Comparison of ENCODE assay signal across 39 cellular contexts in genomic region chr10:23910296-23910695, GRCh38.
"Had no signal": no experiment of that assay in that cellular context is flagged by ENCODE, and none has a peak within 500 bp of the region (broad histone marks: within the 10 kb centered on the region; RNA-seq: fewer than 3 reads in every experiment).

No MANE protein-coding gene starts in this region.

- H3K27me3 Mint-ChIP-seq: activated naive CD4-positive, alpha-beta T cell treated with anti-CD3 and anti-CD28 coated beads, Interleukin-2, amount 10 ng/mL, durations not matched to agents 7 days and 5 days; activated naive CD8-positive, alpha-beta T cell; activated naive CD8-positive, alpha-beta T cell treated with anti-CD3 and anti-CD28 coated beads, Interleukin-2, amount 10 ng/mL, durations not matched to agents 7 days and 5 days; activated naive CD8-positive, alpha-beta T cell treated with anti-CD3 and anti-CD28 coated beads, Interleukin-2, amount 50 U/mL, for 24 hours; activated T-cell treated with anti-CD3 and anti-CD28 coated beads, Interleukin-2, amount 50 U/mL, for 24 hours; central memory CD8-positive, alpha-beta T cell had no signal

- H3K9me3 Mint-ChIP-seq: activated naive CD4-positive, alpha-beta T cell treated with anti-CD3 and anti-CD28 coated beads for 36 hours; activated naive CD4-positive, alpha-beta T cell treated with anti-CD3 and anti-CD28 coated beads, Interleukin-2, amount 10 ng/mL, durations not matched to agents 7 days and 5 days; activated T-cell treated with anti-CD3 and anti-CD28 coated beads, Interleukin-2, amount 50 U/mL, for 24 hours; activated T-cell treated with anti-CD3 and anti-CD28 coated beads, Interleukin-2, amount 50 U/mL, for 4 hours had no signal

- H3K27ac Mint-ChIP-seq: activated naive CD4-positive, alpha-beta T cell treated with anti-CD3 and anti-CD28 coated beads for 36 hours; activated naive CD4-positive, alpha-beta T cell treated with anti-CD3 and anti-CD28 coated beads, Interleukin-2, amount 10 ng/mL, durations not matched to agents 7 days and 5 days; activated naive CD4-positive, alpha-beta T cell treated with anti-CD3 and anti-CD28 coated beads, Interleukin-2, amount 50 U/mL, for 24 hours; activated naive CD4-positive, alpha-beta T cell treated with anti-CD3 and anti-CD28 coated beads, Interleukin-2, amount 50 U/mL, for 72 hours; activated naive CD8-positive, alpha-beta T cell; activated naive CD8-positive, alpha-beta T cell treated with anti-CD3 and anti-CD28 coated beads for 36 hours; activated naive CD8-positive, alpha-beta T cell treated with anti-CD3 and anti-CD28 coated beads, Interleukin-2, amount 10 ng/mL, durations not matched to agents 7 days and 5 days; activated naive CD8-positive, alpha-beta T cell treated with anti-CD3 and anti-CD28 coated beads, Interleukin-2, amount 50 U/mL, for 24 hours; activated T-cell treated with anti-CD3 and anti-CD28 coated beads, Interleukin-2, amount 50 U/mL, for 24 hours; activated T-cell treated with anti-CD3 and anti-CD28 coated beads, Interleukin-2, amount 50 U/mL, for 72 hours; activated T-helper 1 cell treated with anti-CD3 and anti-CD28 coated beads, Interleukin-12 subunit alpha, Interleukin-12 subunit beta, Interleukin-2, Interleukin-4 antibody, amounts not matched to agents 30 ng/mL and 10 ng/mL and 1 ng/mL, durations not matched to agents 14 hours and 24 hours and 36 hours; activated T-helper 17 cell treated with anti-CD3 and anti-CD28 coated beads, Interleukin-2, amount 50 U/mL, for 72 hours; activated T-helper 2 cell treated with anti-CD3 and anti-CD28 coated beads, Interferon-gamma antibody, Interleukin-2, Interleukin-4, amounts not matched to agents 10 μg/mL and 5 μg/mL and 100 μg/mL, durations not matched to agents 14 hours and 24 hours and 36 hours; brain had no signal

- H3K27ac ChIP-seq: adrenal gland, ascending aorta, body of pancreas, brain microvascular endothelial cell, breast epithelium, cardiac muscle cell had no signal

- H3K4me1 ChIP-seq: adrenal gland, ascending aorta, body of pancreas, breast epithelium had no signal

- DNase-seq: activated effector memory CD4-positive, alpha-beta T cell treated with anti-CD3 and anti-CD28 coated beads, Interleukin-2, amount 50 U/mL, for 16 hours; activated effector memory CD4-positive, alpha-beta T cell treated with Interleukin-2 at 50 U/mL for 16 hours; activated gamma-delta T cell; activated gamma-delta T cell treated with Interleukin-2 at 50 U/mL for 16 hours; activated naive CD4-positive, alpha-beta T cell; activated naive CD4-positive, alpha-beta T cell treated with anti-CD3 and anti-CD28 coated beads for 36 hours; activated naive CD4-positive, alpha-beta T cell treated with anti-CD3 and anti-CD28 coated beads, Interleukin-2, amount 10 ng/mL, durations not matched to agents 7 days and 5 days; activated naive CD4-positive, alpha-beta T cell treated with anti-CD3 and anti-CD28 coated beads, Interleukin-2, amount 50 U/mL, for 16 hours; activated naive CD4-positive, alpha-beta T cell treated with Interleukin-2 at 50 U/mL for 16 hours; activated naive CD8-positive, alpha-beta T cell treated with anti-CD3 and anti-CD28 coated beads for 36 hours; activated naive CD8-positive, alpha-beta T cell treated with anti-CD3 and anti-CD28 coated beads, Interleukin-2, amount 10 ng/mL, durations not matched to agents 7 days and 5 days; activated naive CD8-positive, alpha-beta T cell treated with anti-CD3 and anti-CD28 coated beads, Interleukin-2, amount 50 U/mL, for 24 hours; activated T-cell treated with anti-CD3 and anti-CD28 coated beads, Interleukin-2, amount 50 U/mL, for 1 hour; activated T-cell treated with anti-CD3 and anti-CD28 coated beads, Interleukin-2, amount 50 U/mL, for 24 hours; activated T-cell treated with anti-CD3 and anti-CD28 coated beads, Interleukin-2, amount 50 U/mL, for 4 hours; activated T-cell treated with anti-CD3 and anti-CD28 coated beads, Interleukin-2, amount 50 U/mL, for 48 hours; activated T-cell treated with anti-CD3 and anti-CD28 coated beads, Interleukin-2, amount 50 U/mL, for 72 hours; adrenal gland; amniotic stem cell; amygdala; anterior cingulate cortex; aorta; body of pancreas; brain microvascular endothelial cell; caudate nucleus; central memory CD4-positive, alpha-beta T cell; cerebellar nuclear complex had no signal

- ATAC-seq: activated naive CD4-positive, alpha-beta T cell treated with anti-CD3 and anti-CD28 coated beads, Interleukin-2, amount 50 U/mL, for 72 hours; activated naive CD8-positive, alpha-beta T cell treated with anti-CD3 and anti-CD28 coated beads, Interleukin-2, amount 50 U/mL, for 24 hours; activated T-cell treated with anti-CD3 and anti-CD28 coated beads, Interleukin-2, amount 50 U/mL, for 4 hours; activated T-cell treated with anti-CD3 and anti-CD28 coated beads, Interleukin-2, amount 50 U/mL, for 72 hours; activated T-helper 17 cell treated with anti-CD3 and anti-CD28 coated beads, Interleukin-2, amount 50 U/mL, for 72 hours; body of pancreas had no signal

- H3K4me3 Mint-ChIP-seq: activated naive CD4-positive, alpha-beta T cell treated with anti-CD3 and anti-CD28 coated beads for 36 hours; activated naive CD4-positive, alpha-beta T cell treated with anti-CD3 and anti-CD28 coated beads, Interleukin-2, amount 10 ng/mL, durations not matched to agents 7 days and 5 days; activated naive CD4-positive, alpha-beta T cell treated with anti-CD3 and anti-CD28 coated beads, Interleukin-2, amount 50 U/mL, for 24 hours; activated naive CD8-positive, alpha-beta T cell; activated naive CD8-positive, alpha-beta T cell treated with anti-CD3 and anti-CD28 coated beads for 36 hours; activated naive CD8-positive, alpha-beta T cell treated with anti-CD3 and anti-CD28 coated beads, Interleukin-2, amount 10 ng/mL, durations not matched to agents 7 days and 5 days; activated naive CD8-positive, alpha-beta T cell treated with anti-CD3 and anti-CD28 coated beads, Interleukin-2, amount 50 U/mL, for 24 hours; activated T-cell treated with anti-CD3 and anti-CD28 coated beads, Interleukin-2, amount 50 U/mL, for 24 hours; activated T-cell treated with anti-CD3 and anti-CD28 coated beads, Interleukin-2, amount 50 U/mL, for 4 hours; activated T-cell treated with anti-CD3 and anti-CD28 coated beads, Interleukin-2, amount 50 U/mL, for 72 hours; activated T-helper 1 cell treated with anti-CD3 and anti-CD28 coated beads, Interleukin-12 subunit alpha, Interleukin-12 subunit beta, Interleukin-2, Interleukin-4 antibody, amounts not matched to agents 30 ng/mL and 10 ng/mL and 1 ng/mL, durations not matched to agents 14 hours and 24 hours and 36 hours; activated T-helper 17 cell treated with anti-CD3 and anti-CD28 coated beads, Interleukin-2, amount 50 U/mL, for 72 hours; brain; central memory CD8-positive, alpha-beta T cell had no signal

- H3K4me1 Mint-ChIP-seq: activated naive CD4-positive, alpha-beta T cell treated with anti-CD3 and anti-CD28 coated beads, Interleukin-2, amount 10 ng/mL, durations not matched to agents 7 days and 5 days; activated naive CD4-positive, alpha-beta T cell treated with anti-CD3 and anti-CD28 coated beads, Interleukin-2, amount 50 U/mL, for 24 hours; activated naive CD8-positive, alpha-beta T cell treated with anti-CD3 and anti-CD28 coated beads for 36 hours; activated naive CD8-positive, alpha-beta T cell treated with anti-CD3 and anti-CD28 coated beads, Interleukin-2, amount 10 ng/mL, durations not matched to agents 7 days and 5 days; activated naive CD8-positive, alpha-beta T cell treated with anti-CD3 and anti-CD28 coated beads, Interleukin-2, amount 50 U/mL, for 24 hours; activated T-helper 17 cell treated with anti-CD3 and anti-CD28 coated beads, Interleukin-2, amount 50 U/mL, for 72 hours; central memory CD8-positive, alpha-beta T cell had no signal

- H3K36me3 Mint-ChIP-seq: activated naive CD4-positive, alpha-beta T cell treated with anti-CD3 and anti-CD28 coated beads, Interleukin-2, amount 10 ng/mL, durations not matched to agents 7 days and 5 days; activated naive CD4-positive, alpha-beta T cell treated with anti-CD3 and anti-CD28 coated beads, Interleukin-2, amount 50 U/mL, for 24 hours; activated naive CD8-positive, alpha-beta T cell; activated naive CD8-positive, alpha-beta T cell treated with anti-CD3 and anti-CD28 coated beads for 36 hours; activated naive CD8-positive, alpha-beta T cell treated with anti-CD3 and anti-CD28 coated beads, Interleukin-2, amount 10 ng/mL, durations not matched to agents 7 days and 5 days; brain had no signal

- H3K36me3 ChIP-seq: adrenal gland, ascending aorta, brain microvascular endothelial cell, breast epithelium, cardiac muscle cell had no signal

- H3K4me3 ChIP-seq: adrenal gland, ascending aorta, body of pancreas, breast epithelium, cardiac muscle cell had no signal

- H3K27me3 ChIP-seq: adrenal gland, ascending aorta, body of pancreas, brain microvascular endothelial cell, breast epithelium, cardiac muscle cell had no signal

- H3K9me3 ChIP-seq: adrenal gland, ascending aorta, body of pancreas, breast epithelium had no signal

- FAIRE-seq: astrocyte had no signal
